ENCODE assay signal across 30 cellular contexts in the genomic region with DNA sequence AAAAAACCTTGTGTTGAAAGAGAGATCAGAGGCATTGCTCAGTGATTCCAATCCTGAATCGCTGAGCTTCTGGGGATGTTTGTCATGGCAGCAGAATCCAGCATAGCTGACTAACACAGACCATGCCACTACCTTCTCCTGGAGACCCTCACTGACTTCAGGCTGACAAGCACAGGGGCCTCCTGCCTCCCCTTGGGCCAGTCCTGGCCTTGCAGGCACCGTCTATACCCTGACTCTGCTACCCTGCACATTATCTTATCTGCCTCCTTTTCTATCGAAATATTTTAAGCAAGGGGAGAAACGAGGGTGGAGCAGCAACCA.
"Had no signal": no experiment of that assay in that cellular context is flagged by ENCODE, and none has a peak within 500 bp of the region (broad histone marks: within the 10 kb centered on the region; RNA-seq: fewer than 3 reads in every experiment).

No MANE protein-coding gene starts in this region.

- H3K27ac ChIP-seq: adrenal gland, ascending aorta, brain microvascular endothelial cell, esophagus muscularis mucosa, foreskin keratinocyte, left ventricle myocardium inferior, neural progenitor cell, skin epidermis, thoracic aorta, vagina, VCaP had no signal

- ATAC-seq: activated CD8-positive, alpha-beta T cell treated with anti-CD3 and anti-CD28 coated beads for 36 hours; foreskin keratinocyte; natural killer cell; sciatic nerve; stimulated activated naive CD8-positive, alpha-beta T cell treated with anti-CD3 and anti-CD28 coated beads, Interleukin-15, Interleukin-2, amounts not matched to agents 100 U/mL and 50 U/mL, for 24 hours had no signal

- H3K9me3 Mint-ChIP-seq: activated CD8-positive, alpha-beta T cell treated with anti-CD3 and anti-CD28 coated beads for 36 hours; activated naive CD8-positive, alpha-beta T cell treated with anti-CD3 and anti-CD28 coated beads for 36 hours; dendritic cell treated with granulocyte-macrophage colony-stimulating factor and Interleukin-4, amounts not matched to agents 40 ng/mL and 50 ng/mL, for 4 days; natural killer cell; neural progenitor cell; T-helper 1 cell treated with Interleukin-12 subunit alpha and Interleukin-12 subunit beta and Interleukin-4 antibody, amounts not matched to agents 30 μg/mL and 1 μg/mL, for 36 hours had no signal

- H3K36me3 ChIP-seq: adrenal gland, ascending aorta, brain microvascular endothelial cell, esophagus muscularis mucosa, left ventricle myocardium inferior, neural progenitor cell, thoracic aorta, vagina had no signal

- H3K4me1 Mint-ChIP-seq: activated naive CD8-positive, alpha-beta T cell treated with anti-CD3 and anti-CD28 coated beads for 36 hours; natural killer cell had no signal

- FAIRE-seq: TTC549 had no signal

- H3K36me3 Mint-ChIP-seq: activated naive CD8-positive, alpha-beta T cell treated with anti-CD3 and anti-CD28 coated beads for 36 hours; natural killer cell; neural progenitor cell had no signal

- H3K9ac ChIP-seq: neural progenitor cell had no signal

- H3K27me3 ChIP-seq: adrenal gland, ascending aorta, brain microvascular endothelial cell, neural progenitor cell, vagina had no signal

- H3K4me3 Mint-ChIP-seq: activated CD8-positive, alpha-beta T cell treated with anti-CD3 and anti-CD28 coated beads for 36 hours; activated naive CD8-positive, alpha-beta T cell treated with anti-CD3 and anti-CD28 coated beads for 36 hours; dendritic cell treated with granulocyte-macrophage colony-stimulating factor and Interleukin-4, amounts not matched to agents 40 ng/mL and 50 ng/mL, for 4 days; natural killer cell; neural progenitor cell; T-helper 1 cell treated with Interleukin-12 subunit alpha and Interleukin-12 subunit beta and Interleukin-4 antibody, amounts not matched to agents 30 μg/mL and 1 μg/mL, for 36 hours had no signal

- H3K4me1 ChIP-seq: adrenal gland, ascending aorta, foreskin keratinocyte, left ventricle myocardium inferior, vagina had no signal

- H3K9me3 ChIP-seq: adrenal gland, ascending aorta, esophagus muscularis mucosa, left ventricle myocardium inferior, thoracic aorta, vagina had no signal

- DNase-seq: activated CD4-positive, alpha-beta T cell treated with anti-CD3 and anti-CD28 coated beads, Interleukin-2, amount 50 U/mL, for 1 hour; activated CD8-positive, alpha-beta T cell treated with anti-CD3 and anti-CD28 coated beads for 36 hours; activated naive CD4-positive, alpha-beta T cell; activated naive CD8-positive, alpha-beta T cell treated with anti-CD3 and anti-CD28 coated beads for 36 hours; activated T-cell treated with anti-CD3 and anti-CD28 coated beads, Interleukin-2, amount 50 U/mL, for 48 hours; brain microvascular endothelial cell; caudate nucleus; effector CD4-positive, alpha-beta T cell; foreskin keratinocyte; mesendoderm; stimulated activated CD4-positive, alpha-beta T cell treated with anti-CD3 and anti-CD28 coated beads, Interleukin-12 subunit alpha, Interleukin-12 subunit beta, amount 100 ng/mL, for 4 hours; stimulated activated CD4-positive, alpha-beta T cell treated with anti-CD3 and anti-CD28 coated beads, Interleukin-4, amount 100 ng/mL, for 1 hour; stimulated activated naive CD8-positive, alpha-beta T cell treated with anti-CD3 and anti-CD28 coated beads, Interleukin-15, Interleukin-2, amounts not matched to agents 100 U/mL and 50 U/mL, for 24 hours; T-helper 9 cell; trophoblast cell had no signal

- H3K27ac Mint-ChIP-seq: activated CD8-positive, alpha-beta T cell treated with anti-CD3 and anti-CD28 coated beads for 36 hours; activated naive CD8-positive, alpha-beta T cell treated with anti-CD3 and anti-CD28 coated beads for 36 hours; dendritic cell treated with granulocyte-macrophage colony-stimulating factor and Interleukin-4, amounts not matched to agents 40 ng/mL and 50 ng/mL, for 4 days; natural killer cell; neural progenitor cell; T-helper 1 cell treated with Interleukin-12 subunit alpha and Interleukin-12 subunit beta and Interleukin-4 antibody, amounts not matched to agents 30 μg/mL and 1 μg/mL, for 36 hours had no signal

- H3K4me3 ChIP-seq: adrenal gland, ascending aorta, esophagus muscularis mucosa, left ventricle myocardium inferior, lung, neural progenitor cell, skin epidermis, thoracic aorta, vagina had no signal
